Comparison of ENCODE assay signal across 39 cellular contexts in genomic region chr17:49240619-49241018, GRCh38. TPM values are rescaled to one million over a fixed set of nuclear protein-coding genes. Genes with fewer than 3 reads are reported as not detected.
"Had no signal": no experiment of that assay in that cellular context is flagged by ENCODE, and none has a peak within 500 bp of the region (broad histone marks: within the 10 kb centered on the region; RNA-seq: fewer than 3 reads in every experiment).

No MANE protein-coding gene starts in this region.

- H3K4me1 ChIP-seq: adrenal gland, body of pancreas, breast epithelium had no signal

- H3K27ac Mint-ChIP-seq: activated B cell treated with CpG ODN at 0.5 μM for 24 hours; activated CD4-positive, alpha-beta memory T cell treated with anti-CD3 and anti-CD28 coated beads for 36 hours; activated CD4-positive, alpha-beta T cell treated with anti-CD3 and anti-CD28 coated beads, Interleukin-2, amount 10 ng/mL, durations not matched to agents 24 days and 14 days; activated CD8-positive, alpha-beta T cell treated with anti-CD3 and anti-CD28 coated beads for 36 hours; activated naive CD4-positive, alpha-beta T cell treated with anti-CD3 and anti-CD28 coated beads for 36 hours; activated naive CD4-positive, alpha-beta T cell treated with anti-CD3 and anti-CD28 coated beads, Interleukin-2, amount 50 U/mL, for 72 hours; activated naive CD8-positive, alpha-beta T cell treated with anti-CD3 and anti-CD28 coated beads for 36 hours; activated T-cell treated with anti-CD3 and anti-CD28 coated beads, Interleukin-2, amount 50 U/mL, for 72 hours; activated T-helper 1 cell treated with anti-CD3 and anti-CD28 coated beads, Interleukin-12 subunit alpha, Interleukin-12 subunit beta, Interleukin-2, Interleukin-4 antibody, amounts not matched to agents 30 ng/mL and 10 ng/mL and 1 ng/mL, durations not matched to agents 14 hours and 24 hours and 36 hours; activated T-helper 17 cell treated with anti-CD3 and anti-CD28 coated beads, Interleukin-2, amount 50 U/mL, for 72 hours; T-helper 1 cell treated with Interleukin-12 subunit alpha and Interleukin-12 subunit beta and Interleukin-4 antibody, amounts not matched to agents 30 μg/mL and 1 μg/mL, for 36 hours; T-helper 2 cell treated with Interferon-gamma antibody and Interleukin-4, amounts not matched to agents 5 μg/mL and 100 μg/mL, for 36 hours had no signal

- H3K27me3 ChIP-seq: adrenal gland, body of pancreas, breast epithelium had no signal

- H3K4me3 Mint-ChIP-seq: activated B cell treated with CpG ODN at 0.5 μM for 24 hours; activated CD4-positive, alpha-beta memory T cell treated with anti-CD3 and anti-CD28 coated beads for 36 hours; activated CD4-positive, alpha-beta T cell treated with anti-CD3 and anti-CD28 coated beads, Interleukin-2, amount 10 ng/mL, durations not matched to agents 24 days and 14 days; activated CD8-positive, alpha-beta T cell treated with anti-CD3 and anti-CD28 coated beads for 36 hours; activated naive CD4-positive, alpha-beta T cell treated with anti-CD3 and anti-CD28 coated beads for 36 hours; activated naive CD8-positive, alpha-beta T cell treated with anti-CD3 and anti-CD28 coated beads for 36 hours; activated T-cell treated with anti-CD3 and anti-CD28 coated beads, Interleukin-2, amount 50 U/mL, for 4 hours; activated T-cell treated with anti-CD3 and anti-CD28 coated beads, Interleukin-2, amount 50 U/mL, for 72 hours; activated T-helper 1 cell treated with anti-CD3 and anti-CD28 coated beads, Interleukin-12 subunit alpha, Interleukin-12 subunit beta, Interleukin-2, Interleukin-4 antibody, amounts not matched to agents 30 ng/mL and 10 ng/mL and 1 ng/mL, durations not matched to agents 14 hours and 24 hours and 36 hours; activated T-helper 17 cell treated with anti-CD3 and anti-CD28 coated beads, Interleukin-2, amount 50 U/mL, for 72 hours; T-helper 1 cell treated with Interleukin-12 subunit alpha and Interleukin-12 subunit beta and Interleukin-4 antibody, amounts not matched to agents 30 μg/mL and 1 μg/mL, for 36 hours; T-helper 2 cell treated with Interferon-gamma antibody and Interleukin-4, amounts not matched to agents 5 μg/mL and 100 μg/mL, for 36 hours had no signal

- DNase-seq: activated B cell treated with CpG ODN at 0.5 μM for 24 hours; activated CD4-positive, alpha-beta memory T cell treated with anti-CD3 and anti-CD28 coated beads for 36 hours; activated CD4-positive, alpha-beta T cell treated with anti-CD3 and anti-CD28 coated beads for 4 hours; activated CD4-positive, alpha-beta T cell treated with anti-CD3 and anti-CD28 coated beads, Interleukin-2, amount 10 ng/mL, durations not matched to agents 24 days and 14 days; activated CD4-positive, alpha-beta T cell treated with anti-CD3 and anti-CD28 coated beads, Interleukin-2, amount 50 U/mL, for 1 hour; activated CD4-positive, alpha-beta T cell treated with anti-CD3 and anti-CD28 coated beads, Interleukin-2, amount 50 U/mL, for 4 hours; activated CD4-positive, CD25-positive, alpha-beta regulatory T cell treated with anti-CD3 and anti-CD28 coated beads, Interleukin-2, amount 50 U/mL, for 72 hours; activated CD8-positive, alpha-beta memory T cell treated with anti-CD3 and anti-CD28 coated beads, Interleukin-2, amount 50 U/mL, for 4 hours; activated CD8-positive, alpha-beta T cell treated with anti-CD3 and anti-CD28 coated beads for 36 hours; activated effector memory CD4-positive, alpha-beta T cell treated with anti-CD3 and anti-CD28 coated beads, Interleukin-2, amount 50 U/mL, for 16 hours; activated gamma-delta T cell treated with Interleukin-2 at 50 U/mL for 16 hours; activated naive CD4-positive, alpha-beta T cell; activated naive CD4-positive, alpha-beta T cell treated with anti-CD3 and anti-CD28 coated beads for 36 hours; activated naive CD4-positive, alpha-beta T cell treated with anti-CD3 and anti-CD28 coated beads, Interleukin-2, amount 50 U/mL, for 16 hours; activated naive CD8-positive, alpha-beta T cell treated with anti-CD3 and anti-CD28 coated beads for 36 hours; activated T-cell treated with anti-CD3 and anti-CD28 coated beads for 4 hours; activated T-cell treated with anti-CD3 and anti-CD28 coated beads, Interleukin-2, amount 50 U/mL, for 1 hour; activated T-cell treated with anti-CD3 and anti-CD28 coated beads, Interleukin-2, amount 50 U/mL, for 4 hours; activated T-cell treated with anti-CD3 and anti-CD28 coated beads, Interleukin-2, amount 50 U/mL, for 72 hours; adrenal gland; amniotic stem cell; aorta; body of pancreas; brain microvascular endothelial cell; central memory CD4-positive, alpha-beta T cell; T-helper 1 cell; T-helper 2 cell; T-helper 9 cell had no signal

- H3K4me1 Mint-ChIP-seq: activated B cell treated with CpG ODN at 0.5 μM for 24 hours; activated CD4-positive, alpha-beta T cell treated with anti-CD3 and anti-CD28 coated beads, Interleukin-2, amount 10 ng/mL, durations not matched to agents 24 days and 14 days; activated naive CD8-positive, alpha-beta T cell treated with anti-CD3 and anti-CD28 coated beads for 36 hours; activated T-helper 17 cell treated with anti-CD3 and anti-CD28 coated beads, Interleukin-2, amount 50 U/mL, for 72 hours had no signal

- H3K27ac ChIP-seq: adrenal gland, body of pancreas, brain microvascular endothelial cell, breast epithelium, VCaP had no signal

- H3K4me3 ChIP-seq: adrenal gland, body of pancreas, breast epithelium had no signal

- H3K27me3 Mint-ChIP-seq: activated CD4-positive, alpha-beta memory T cell treated with anti-CD3 and anti-CD28 coated beads for 36 hours; activated naive CD8-positive, alpha-beta T cell treated with anti-CD3 and anti-CD28 coated beads for 36 hours had no signal

- H3K9me3 Mint-ChIP-seq: activated B cell treated with CpG ODN at 0.5 μM for 24 hours; activated CD4-positive, alpha-beta memory T cell treated with anti-CD3 and anti-CD28 coated beads for 36 hours; activated CD4-positive, alpha-beta T cell treated with anti-CD3 and anti-CD28 coated beads, Interleukin-2, amount 10 ng/mL, durations not matched to agents 24 days and 14 days; activated CD8-positive, alpha-beta T cell treated with anti-CD3 and anti-CD28 coated beads for 36 hours; activated naive CD4-positive, alpha-beta T cell treated with anti-CD3 and anti-CD28 coated beads for 36 hours; activated naive CD4-positive, alpha-beta T cell treated with anti-CD3 and anti-CD28 coated beads, Interleukin-2, amount 50 U/mL, for 72 hours; activated naive CD8-positive, alpha-beta T cell treated with anti-CD3 and anti-CD28 coated beads for 36 hours; activated T-cell treated with anti-CD3 and anti-CD28 coated beads, Interleukin-2, amount 50 U/mL, for 4 hours; activated T-cell treated with anti-CD3 and anti-CD28 coated beads, Interleukin-2, amount 50 U/mL, for 72 hours; activated T-helper 1 cell treated with anti-CD3 and anti-CD28 coated beads, Interleukin-12 subunit alpha, Interleukin-12 subunit beta, Interleukin-2, Interleukin-4 antibody, amounts not matched to agents 30 ng/mL and 10 ng/mL and 1 ng/mL, durations not matched to agents 14 hours and 24 hours and 36 hours; activated T-helper 17 cell treated with anti-CD3 and anti-CD28 coated beads, Interleukin-2, amount 50 U/mL, for 72 hours; T-helper 1 cell treated with Interleukin-12 subunit alpha and Interleukin-12 subunit beta and Interleukin-4 antibody, amounts not matched to agents 30 μg/mL and 1 μg/mL, for 36 hours; T-helper 2 cell treated with Interferon-gamma antibody and Interleukin-4, amounts not matched to agents 5 μg/mL and 100 μg/mL, for 36 hours had no signal

- ATAC-seq: activated CD8-positive, alpha-beta T cell treated with anti-CD3 and anti-CD28 coated beads for 36 hours; activated naive CD4-positive, alpha-beta T cell treated with anti-CD3 and anti-CD28 coated beads, Interleukin-2, amount 50 U/mL, for 72 hours; activated T-cell treated with anti-CD3 and anti-CD28 coated beads, Interleukin-2, amount 50 U/mL, for 4 hours; activated T-cell treated with anti-CD3 and anti-CD28 coated beads, Interleukin-2, amount 50 U/mL, for 72 hours; activated T-helper 17 cell treated with anti-CD3 and anti-CD28 coated beads, Interleukin-2, amount 50 U/mL, for 72 hours; body of pancreas had no signal

- FAIRE-seq: astrocyte, TTC549 had no signal

- H3K36me3 ChIP-seq: adrenal gland, brain microvascular endothelial cell, breast epithelium had no signal

- H3K9me3 ChIP-seq: adrenal gland, body of pancreas, breast epithelium had no signal

- H3K36me3 Mint-ChIP-seq: activated CD4-positive, alpha-beta memory T cell treated with anti-CD3 and anti-CD28 coated beads for 36 hours; activated naive CD4-positive, alpha-beta T cell treated with anti-CD3 and anti-CD28 coated beads, Interleukin-2, amount 50 U/mL, for 72 hours; activated naive CD8-positive, alpha-beta T cell treated with anti-CD3 and anti-CD28 coated beads for 36 hours had no signal

RNA-seq across cellular contexts. Expression of gene PHOSPHO1, which starts 10.0 kb away (rescaled TPM):
- total RNA-seq: activated B cell treated with CpG ODN at 0.5 μM for 24 hours; activated CD4-positive, alpha-beta memory T cell treated with anti-CD3 and anti-CD28 coated beads for 36 hours; activated CD4-positive, alpha-beta T cell treated with anti-CD3 and anti-CD28 coated beads, Interleukin-2, amount 10 ng/mL, durations not matched to agents 24 days and 14 days; activated CD8-positive, alpha-beta memory T cell treated with anti-CD3 and anti-CD28 coated beads for 36 hours; activated CD8-positive, alpha-beta T cell treated with anti-CD3 and anti-CD28 coated beads for 36 hours; activated naive CD4-positive, alpha-beta T cell treated with anti-CD3 and anti-CD28 coated beads for 36 hours; activated naive CD4-positive, alpha-beta T cell treated with anti-CD3 and anti-CD28 coated beads, Interleukin-2, amount 50 U/mL, for 72 hours; activated naive CD8-positive, alpha-beta T cell treated with anti-CD3 and anti-CD28 coated beads for 36 hours; activated T-helper 1 cell treated with anti-CD3 and anti-CD28 coated beads, Interleukin-12 subunit alpha, Interleukin-12 subunit beta, Interleukin-2, Interleukin-4 antibody, amounts not matched to agents 30 ng/mL and 10 ng/mL and 1 ng/mL, durations not matched to agents 14 hours and 24 hours and 36 hours; activated T-helper 17 cell treated with anti-CD3 and anti-CD28 coated beads, Interleukin-2, amount 50 U/mL, for 72 hours had no signal

RNA-seq across cellular contexts. Expression of gene GNGT2, which starts 30.2 kb away (rescaled TPM):
- total RNA-seq: astrocyte, cerebellum had no signal
